ENCODE assay signal across 31 cellular contexts in genomic region chr15:48553559-48553958, GRCh38.
DNase-seq lines count a peak whose midpoint lies in the region; ATAC-seq, FAIRE-seq and TF ChIP-seq lines count a peak whose summit lies in the region.
"Had no signal": no experiment of that assay in that cellular context is flagged by ENCODE, and none has a peak within 500 bp of the region (broad histone marks: within the 10 kb centered on the region; RNA-seq: fewer than 3 reads in every experiment).

No MANE protein-coding gene starts in this region.

- TF ChIP-seq RAD21 in SK-N-SH (IDR thresholded peaks at IDR 0.05; ENCODE audit: low read length), result no peak

- H3K4me2 ChIP-seq in SK-N-SH (peak overlapping the region; percentile 30), endothelial cell of umbilical vein (ENCODE audit: insufficient read depth, low read length) (peak overlapping the region; percentile 62)
- H3K4me2 ChIP-seq: A549, neural progenitor cell had no signal

- H3K9ac ChIP-seq in SK-N-SH, result peak overlapping the region; percentile 33; the same call in 1 of the 2 replicates
- H3K9ac ChIP-seq in endothelial cell of umbilical vein (replicated peaks; ENCODE audit: extremely low read depth, insufficient read depth, low read length), result no peak overlapping the region
- H3K9ac ChIP-seq: neural progenitor cell had no signal

- peaks cover 34% of the 10 kb centered on the region for H3K36me3 Mint-ChIP-seq in osteocyte (ENCODE audit: unreplicated experiment)
- H3K36me3 Mint-ChIP-seq: activated CD8-positive, alpha-beta memory T cell treated with anti-CD3 and anti-CD28 coated beads, Interleukin-2, amount 10 ng/mL, durations not matched to agents 7 days and 5 days; CD8-positive, alpha-beta memory T cell; memory B cell; neural progenitor cell had no signal

- peak overlapping the region; percentile 94 for H3K27ac Mint-ChIP-seq in osteocyte (ENCODE audit: unreplicated experiment)
- H3K27ac Mint-ChIP-seq: activated CD8-positive, alpha-beta memory T cell treated with anti-CD3 and anti-CD28 coated beads, Interleukin-2, amount 10 ng/mL, durations not matched to agents 7 days and 5 days; B cell; CD8-positive, alpha-beta memory T cell; memory B cell; neural progenitor cell had no signal

- H3K27ac ChIP-seq in SK-N-SH (ENCODE audit: low read depth in 2 of 2, low read length in 1 of 2) (peak overlapping the region; percentile 71 to 94; a peak in 3 of 4 replicates), endothelial cell of umbilical vein (ENCODE audit: insufficient read depth, low read depth, low read length) (peak overlapping the region; percentile 11), left ventricle myocardium inferior (replicated peaks) (no peak overlapping the region)
- H3K27ac ChIP-seq: A549, neural progenitor cell, right atrium auricular region, stomach, tibial artery, vagina had no signal

- peak overlapping the region; percentile 41 for H3K4me3 Mint-ChIP-seq in osteocyte (ENCODE audit: unreplicated experiment)
- H3K4me3 Mint-ChIP-seq: activated CD8-positive, alpha-beta memory T cell treated with anti-CD3 and anti-CD28 coated beads, Interleukin-2, amount 10 ng/mL, durations not matched to agents 7 days and 5 days; activated T-cell treated with anti-CD3 and anti-CD28 coated beads, Interleukin-2, amount 50 U/mL, for 4 hours; B cell; CD8-positive, alpha-beta memory T cell; memory B cell; neural progenitor cell had no signal

- H3K36me3 ChIP-seq in SK-N-SH (replicated peaks in 1 of 2; ENCODE audit: control insufficient read depth in 1 of 2, insufficient read depth in 2 of 2, low read length in 1 of 2) (peaks cover 18 to 59% of the 10 kb centered on the region in 2 experiments), endothelial cell of umbilical vein (ENCODE audit: control insufficient read depth in 2 of 2, extremely low read depth in 1 of 2, insufficient read depth in 2 of 2, low read length in 2 of 2) (no peaks in the 10 kb centered on the region), left ventricle myocardium inferior (no peaks in the 10 kb centered on the region)
- H3K36me3 ChIP-seq: neural progenitor cell, right atrium auricular region, stomach, tibial artery, vagina had no signal

- H3K79me2 ChIP-seq in SK-N-SH (ENCODE audit: insufficient read depth), result peaks cover 100% of the 10 kb centered on the region
- no peaks in the 10 kb centered on the region for H3K79me2 ChIP-seq in endothelial cell of umbilical vein (ENCODE audit: control insufficient read depth, insufficient read depth, low read length)

- H3K9me2 ChIP-seq in SK-N-SH, result no peaks in the 10 kb centered on the region

- TF ChIP-seq CTCF in SK-N-SH (IDR thresholded peaks at IDR 0.05) (no peak), endothelial cell of umbilical vein (IDR thresholded peaks at IDR 0.05; ENCODE audit: extremely low read depth in 1 of 2, insufficient read depth in 1 of 2, low read depth in 1 of 2, low read length in 2 of 2) (no peak), osteocyte (IDR thresholded peaks at IDR 0.05) (no peak), left ventricle myocardium inferior (IDR thresholded peaks at IDR 0.05; ENCODE audit: borderline replicate concordance) (no peak)

- POLR2A ChIA-PET in SK-N-SH (lab: Yijun Ruan, JAX), result no interaction called here
- POLR2A ChIA-PET in endothelial cell of umbilical vein (lab: Charles Lee), result no interaction called here

- peak in 1 of 2 experiments; percentile 38; a peak in 1 of 4 replicates for TF ChIP-seq EP300 in SK-N-SH (IDR thresholded peaks at IDR 0.05; ENCODE audit: borderline replicate concordance in 1 of 2, low read depth in 1 of 2, low read length in 1 of 2)

- intact Hi-C loops in endothelial cell of umbilical vein (cut with micrococcal nuclease), result loop anchor here (2.0 kb wide), 1 partner anchor 17 kb away; no protein-coding TSS in a partner anchor
- intact Hi-C loops in left ventricle myocardium inferior (cut with micrococcal nuclease), result no loop called here

- BruUV-seq in endothelial cell of umbilical vein (replicated peaks; lab: Mats Ljungman, UMichigan), result no TSS peak

- H3K9me3 ChIP-seq in SK-N-SH (no peaks in the 10 kb centered on the region), endothelial cell of umbilical vein (replicated peaks; ENCODE audit: control insufficient read depth, insufficient read depth, low read length) (no peaks in the 10 kb centered on the region), left ventricle myocardium inferior (replicated peaks) (no peaks in the 10 kb centered on the region)
- H3K9me3 ChIP-seq: A549, right atrium auricular region, stomach, tibial artery, vagina had no signal

- H2AFZ ChIP-seq in SK-N-SH (ENCODE audit: low read depth) (no peak overlapping the region), endothelial cell of umbilical vein (ENCODE audit: low read depth, low read length) (no peak overlapping the region)
- H2AFZ ChIP-seq: neural progenitor cell had no signal

- dilution Hi-C loops in endothelial cell of umbilical vein (cut with MboI; ENCODE audit: extremely low pct_ligation_motif_present, low sequenced_read_pairs), result no loop called here

- no peaks in the 10 kb centered on the region for H3K27me3 Mint-ChIP-seq in osteocyte (ENCODE audit: unreplicated experiment)

- TF ChIP-seq POLR2A in endothelial cell of umbilical vein (IDR thresholded peaks at IDR 0.05; ENCODE audit: low read depth, low read length) (no peak), GM12892 (IDR thresholded peaks at IDR 0.05; ENCODE audit: low read depth, low read length) (no peak)

- H3K4me1 ChIP-seq in SK-N-SH (ENCODE audit: control insufficient read depth in 1 of 2, insufficient read depth in 2 of 2, low read depth in 1 of 2, low read length in 1 of 2), result peaks cover 0 to 63% of the 10 kb centered on the region in 2 experiments
- peaks cover 27% of the 10 kb centered on the region for H3K4me1 ChIP-seq in endothelial cell of umbilical vein (ENCODE audit: control insufficient read depth, extremely low read depth, insufficient read depth, low read length)
- peaks cover 51% of the 10 kb centered on the region for H3K4me1 ChIP-seq in left ventricle myocardium inferior
- H3K4me1 ChIP-seq: A549 had no signal

- WGBS in SK-N-SH (ENCODE audit: low lambda C conversion rate), result 32% methylated on average over 2 of the region's 2 CpGs

- H3K4me1 Mint-ChIP-seq in osteocyte (ENCODE audit: unreplicated experiment), result peaks cover 84% of the 10 kb centered on the region
- H3K4me1 Mint-ChIP-seq: activated CD8-positive, alpha-beta memory T cell treated with anti-CD3 and anti-CD28 coated beads, Interleukin-2, amount 10 ng/mL, durations not matched to agents 7 days and 5 days; B cell; CD8-positive, alpha-beta memory T cell; memory B cell had no signal

- DNase-seq in EL (peak; percentile 70), SK-N-SH (no peak), endothelial cell of umbilical vein (ENCODE audit: low read depth, low spot score) (peak; percentile 61), osteocyte (ENCODE audit: extremely low spot score, unreplicated experiment) (no peak), mesenteric fat pad (ENCODE audit: low spot score) (no peak), GM12892 (ENCODE audit: insufficient read length) (no peak), left ventricle myocardium inferior (no peak)
- DNase-seq: activated CD4-positive, alpha-beta T cell treated with anti-CD3 and anti-CD28 coated beads, Interleukin-2, amount 50 U/mL, for 4 hours; activated CD8-positive, alpha-beta memory T cell treated with anti-CD3 and anti-CD28 coated beads, Interleukin-2, amount 10 ng/mL, durations not matched to agents 7 days and 5 days; activated gamma-delta T cell treated with Interleukin-2 at 50 U/mL for 16 hours; activated T-cell treated with anti-CD3 and anti-CD28 coated beads, Interleukin-2, amount 50 U/mL, for 4 hours; CD8-positive, alpha-beta memory T cell; cerebellar nuclear complex; NCI-H1417; NCI-H2029 treated with DMSO at 0.1 percent for 48 hours; NCI-H524 treated with DMSO at 0.1 percent for 48 hours; stomach; T-helper 2 cell; tibial artery had no signal

- H3K27me3 ChIP-seq in SK-N-SH (ENCODE audit: insufficient read depth) (no peaks in the 10 kb centered on the region), endothelial cell of umbilical vein (ENCODE audit: control insufficient read depth in 2 of 2, insufficient read depth in 2 of 2, low read length in 2 of 2) (no peaks in the 10 kb centered on the region), left ventricle myocardium inferior (ENCODE audit: low read depth) (no peaks in the 10 kb centered on the region)
- H3K27me3 ChIP-seq: neural progenitor cell, right atrium auricular region, stomach, tibial artery, vagina had no signal

- CTCF ChIA-PET in SK-N-SH (lab: Yijun Ruan, JAX) (interaction anchor here (1.3 kb wide), 1 partner anchor 15 kb away, joined by 3 read pairs; no protein-coding TSS in a partner anchor), endothelial cell of umbilical vein (lab: Charles Lee) (interaction anchor here (1.0 to 1.5 kb wide), 5 partner anchors 8 to 39 kb away, joined by 3 to 5 read pairs (median 3); no protein-coding TSS in a partner anchor)

- FAIRE-seq in endothelial cell of umbilical vein (lab: Jason Lieb, UNC) (peak; percentile 37), GM12892 (lab: Jason Lieb, UNC) (no peak)
- FAIRE-seq: A549, G401.6, islet of Langerhans had no signal

- no peaks in the 10 kb centered on the region for H3K9me1 ChIP-seq in endothelial cell of umbilical vein (replicated peaks; ENCODE audit: control insufficient read depth, extremely low read depth, insufficient read depth, low read length)

- H3K4me3 ChIP-seq in SK-N-SH (ENCODE audit: low read depth in 2 of 2, low read length in 1 of 2) (no peak overlapping the region), endothelial cell of umbilical vein (replicated peaks in 1 of 3; ENCODE audit: insufficient read depth in 1 of 3, low read depth in 1 of 3, low read length in 3 of 3) (no peak overlapping the region), left ventricle myocardium inferior (no peak overlapping the region)
- H3K4me3 ChIP-seq: A549, neural progenitor cell, right atrium auricular region, stomach, tibial artery, vagina had no signal

- H3K9me3 Mint-ChIP-seq in osteocyte (ENCODE audit: unreplicated experiment), result no peaks in the 10 kb centered on the region
- H3K9me3 Mint-ChIP-seq: activated T-cell treated with anti-CD3 and anti-CD28 coated beads, Interleukin-2, amount 50 U/mL, for 4 hours; CD8-positive, alpha-beta memory T cell; memory B cell; neural progenitor cell had no signal

- H4K20me1 ChIP-seq in SK-N-SH (ENCODE audit: insufficient read depth) (peaks cover 8% of the 10 kb centered on the region; the same call in 1 of the 2 replicates), endothelial cell of umbilical vein (replicated peaks; ENCODE audit: control insufficient read depth, extremely low read depth, insufficient read depth, low read length) (no peaks in the 10 kb centered on the region)

- H3F3A ChIP-seq in SK-N-SH (replicated peaks; ENCODE audit: insufficient read depth), result peaks cover 51% of the 10 kb centered on the region

- ATAC-seq in HG02642 (IDR thresholded peaks at IDR 0.05; ENCODE audit: poor library complexity, unreplicated experiment), result no peak
- ATAC-seq: A549; activated CD4-positive, CD25-positive, alpha-beta regulatory T cell treated with anti-CD3 and anti-CD28 coated beads, Interleukin-2, amount 50 U/mL, for 24 hours; activated CD8-positive, alpha-beta memory T cell treated with anti-CD3 and anti-CD28 coated beads, Interleukin-2, amount 10 ng/mL, durations not matched to agents 7 days and 5 days; activated T-cell treated with anti-CD3 and anti-CD28 coated beads, Interleukin-2, amount 50 U/mL, for 4 hours; HCT116; left lobe of liver had no signal

Comparison
In these comparisons a context has a peak if more than half of its experiments do, and no peak if none do; other contexts are left out.
1. DNase-seq: peak in EL (single experiment) and endothelial cell of umbilical vein (single experiment); none in SK-N-SH (single experiment), osteocyte (single experiment), mesenteric fat pad (single experiment), GM12892 (single experiment) and left ventricle myocardium inferior (single experiment).